Comparison of ENCODE assay signal across 8 cellular contexts in genomic region chr7:31744294-31744874, GRCh38. TPM values are rescaled to one million over a fixed set of nuclear protein-coding genes. Genes with fewer than 3 reads are reported as not detected.
DNase-seq lines count a peak whose midpoint lies in the region; ATAC-seq lines count a peak whose summit lies in the region.

No MANE protein-coding gene starts in this region.

- no CpG with 5 or more reads among the region's 4 CpGs for WGBS in trophoblast cell (ENCODE audit: extremely low coverage, insufficient coverage, insufficient read length)

- no peaks in the 10 kb centered on the region for H3K36me3 ChIP-seq in trophoblast cell (ENCODE audit: control insufficient read depth in 1 of 2, insufficient read depth in 2 of 2, low read length in 2 of 2)

- H3K27ac Mint-ChIP-seq in activated CD8-positive, alpha-beta T cell treated with anti-CD3 and anti-CD28 coated beads, Interleukin-2, amount 10 ng/mL, durations not matched to agents 7 days and 5 days = no peak overlapping the region

- H3K4me3 ChIP-seq in trophoblast cell (ENCODE audit: low read depth, low read length) = no peak overlapping the region

- H2AFZ ChIP-seq in trophoblast cell (ENCODE audit: insufficient read depth, low read length, poor library complexity) = no peak overlapping the region

- H3K79me2 ChIP-seq in trophoblast cell (ENCODE audit: control insufficient read depth, insufficient read depth, low read length, poor library complexity) = no peaks in the 10 kb centered on the region

- H3K4me1 ChIP-seq in trophoblast cell (ENCODE audit: control insufficient read depth in 1 of 2, insufficient read depth in 2 of 2, low read length in 2 of 2) = peaks cover 0 to 3% of the 10 kb centered on the region in 2 experiments

- H3K27me3 Mint-ChIP-seq in activated CD8-positive, alpha-beta T cell treated with anti-CD3 and anti-CD28 coated beads, Interleukin-2, amount 10 ng/mL, durations not matched to agents 7 days and 5 days (ENCODE audit: low read depth) = no peaks in the 10 kb centered on the region

- no peak overlapping the region for H3K14ac ChIP-seq in trophoblast cell (ENCODE audit: low read length)

- no peak overlapping the region for H3K27ac ChIP-seq in trophoblast cell (ENCODE audit: low read depth, low read length)

- H3K23ac ChIP-seq in trophoblast cell (ENCODE audit: low read length) = no peak overlapping the region

- H2BK12ac ChIP-seq in trophoblast cell (ENCODE audit: low read length) = no peak overlapping the region

- no peak overlapping the region for H3K4me3 Mint-ChIP-seq in activated CD8-positive, alpha-beta T cell treated with anti-CD3 and anti-CD28 coated beads, Interleukin-2, amount 10 ng/mL, durations not matched to agents 7 days and 5 days

- H2BK120ac ChIP-seq in trophoblast cell (ENCODE audit: insufficient read depth, low read length, poor library complexity) = no peak overlapping the region

- no peaks in the 10 kb centered on the region for H3K4me1 Mint-ChIP-seq in activated CD8-positive, alpha-beta T cell treated with anti-CD3 and anti-CD28 coated beads, Interleukin-2, amount 10 ng/mL, durations not matched to agents 7 days and 5 days (ENCODE audit: low read depth)

- POLR2A ChIA-PET in activated CD8-positive, alpha-beta T cell treated with anti-CD3 and anti-CD28 coated beads, Interleukin-2, amount 10 ng/mL, durations not matched to agents 7 days and 5 days (lab: Charles Lee) = no interaction called here

- no peak overlapping the region for H2AK5ac ChIP-seq in trophoblast cell (ENCODE audit: low read length)

- ATAC-seq in GM19328 (IDR thresholded peaks at IDR 0.05; ENCODE audit: unreplicated experiment) (peak; percentile 67), HG03442 (IDR thresholded peaks at IDR 0.05; ENCODE audit: unreplicated experiment) (peak; percentile 79)
- ATAC-seq in activated CD8-positive, alpha-beta T cell treated with anti-CD3 and anti-CD28 coated beads, Interleukin-2, amount 10 ng/mL, durations not matched to agents 7 days and 5 days = no peak

- H3K9ac ChIP-seq in trophoblast cell (ENCODE audit: low read length) = no peak overlapping the region

- DNase-seq in DMS 273 (lab: John Stamatoyannopoulos, UW; ENCODE audit: unreplicated experiment) (peak; percentile 91), NCI-H345 (lab: John Stamatoyannopoulos, UW) (peak; percentile 68), glomerular endothelial cell (ENCODE audit: extremely low read depth, low read depth, low spot score) (peak; percentile 54), trophoblast cell (peak; percentile 50 to 79)
- peak; percentile 58 for DNase-seq in activated CD8-positive, alpha-beta T cell treated with anti-CD3 and anti-CD28 coated beads, Interleukin-2, amount 10 ng/mL, durations not matched to agents 7 days and 5 days
- no peak for DNase-seq in NK-92 treated with Interleukin-12 subunit alpha and Interleukin-12 subunit beta, amount 100 ng/mL, for 24 hours (lab: John Stamatoyannopoulos, UW)

- no peak overlapping the region for H3K4ac ChIP-seq in trophoblast cell (ENCODE audit: low read depth, low read length)

- no peak overlapping the region for H3K18ac ChIP-seq in trophoblast cell (ENCODE audit: low read length)

- no peaks in the 10 kb centered on the region for H3K36me3 Mint-ChIP-seq in activated CD8-positive, alpha-beta T cell treated with anti-CD3 and anti-CD28 coated beads, Interleukin-2, amount 10 ng/mL, durations not matched to agents 7 days and 5 days (ENCODE audit: low read depth)

- no peaks in the 10 kb centered on the region for H3K9me3 Mint-ChIP-seq in activated CD8-positive, alpha-beta T cell treated with anti-CD3 and anti-CD28 coated beads, Interleukin-2, amount 10 ng/mL, durations not matched to agents 7 days and 5 days (ENCODE audit: insufficient read depth)

- no peak overlapping the region for H4K12ac ChIP-seq in trophoblast cell (ENCODE audit: low read depth, low read length)

- CTCF ChIA-PET in activated CD8-positive, alpha-beta T cell treated with anti-CD3 and anti-CD28 coated beads, Interleukin-2, amount 10 ng/mL, durations not matched to agents 7 days and 5 days (lab: Charles Lee) = interaction anchor here (0.8 to 1.7 kb wide), 6 partner anchors 20 to 738 kb away, joined by 3 to 6 read pairs (median 4); no protein-coding TSS in a partner anchor

- H3K9me3 ChIP-seq in trophoblast cell (ENCODE audit: insufficient read depth, low read depth, low read length) = no peaks in the 10 kb centered on the region

- no peak overlapping the region for H4K8ac ChIP-seq in trophoblast cell (ENCODE audit: low read depth, low read length)

- no peaks in the 10 kb centered on the region for H3K79me1 ChIP-seq in trophoblast cell (ENCODE audit: low read length)

- no peaks in the 10 kb centered on the region for H3K27me3 ChIP-seq in trophoblast cell (ENCODE audit: insufficient read depth, low read length)

- H4K91ac ChIP-seq in trophoblast cell (ENCODE audit: low read depth, low read length) = no peak overlapping the region

- H2BK5ac ChIP-seq in trophoblast cell (ENCODE audit: low read depth, low read length, poor library complexity) = no peak overlapping the region

- H3K4me2 ChIP-seq in trophoblast cell (ENCODE audit: low read length) = no peak overlapping the region

RNA-seq across cellular contexts. Expression of gene PPP1R17, which starts 57.4 kb away (rescaled TPM):
- total RNA-seq in activated CD8-positive, alpha-beta T cell treated with anti-CD3 and anti-CD28 coated beads, Interleukin-2, amount 10 ng/mL, durations not matched to agents 7 days and 5 days = not detected
- total RNA-seq in glomerular endothelial cell = not detected in 2 replicates
- not detected in 2 replicates for polyA plus RNA-seq in trophoblast cell (2013)
